Comparison of ENCODE assay signal across 12 cellular contexts in the genomic region with DNA sequence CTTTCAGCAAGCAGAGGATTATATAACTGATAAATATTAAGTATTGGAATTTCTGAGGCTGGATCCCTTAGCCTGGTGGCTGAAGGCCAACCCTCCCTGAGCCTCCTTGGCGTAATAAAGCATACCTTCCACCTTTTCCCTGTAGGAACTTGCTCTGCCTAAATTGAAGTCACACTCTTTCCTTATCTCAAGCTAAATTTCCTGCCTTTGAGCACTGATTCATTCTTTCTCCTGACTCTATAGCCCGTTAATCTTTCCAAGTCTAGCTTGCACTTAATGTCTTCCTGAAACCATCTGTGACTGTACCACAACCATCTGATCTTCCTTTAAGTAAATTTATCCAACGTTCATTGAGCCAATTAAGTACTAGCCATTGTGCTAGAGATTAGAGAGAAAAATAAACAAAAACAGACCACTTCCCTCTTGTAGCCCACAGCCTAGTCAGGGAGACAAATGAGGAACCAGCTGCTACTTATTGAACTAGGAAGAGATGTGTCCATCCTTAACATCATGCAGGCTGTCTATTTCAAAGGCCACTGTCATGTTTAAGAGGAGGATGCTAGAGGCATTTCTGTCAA.
DNase-seq lines count a peak whose midpoint lies in the region; ATAC-seq and TF ChIP-seq lines count a peak whose summit lies in the region.
"Had no signal": no experiment of that assay in that cellular context is flagged by ENCODE, and none has a peak within 500 bp of the region (broad histone marks: within the 10 kb centered on the region; RNA-seq: fewer than 3 reads in every experiment).

No MANE protein-coding gene starts in this region.

- no peak overlapping the region for H2AK5ac ChIP-seq in trophoblast cell (ENCODE audit: low read length)

- H3K23ac ChIP-seq in trophoblast cell (ENCODE audit: low read length), result peak overlapping the region; percentile 77

- peaks cover 2% of the 10 kb centered on the region for H3K9me3 ChIP-seq in trophoblast cell (ENCODE audit: insufficient read depth, low read depth, low read length)
- no peaks in the 10 kb centered on the region for H3K9me3 ChIP-seq in tibial nerve

- H2BK12ac ChIP-seq in trophoblast cell (ENCODE audit: low read length), result no peak overlapping the region

- H3K4ac ChIP-seq in trophoblast cell (ENCODE audit: low read depth, low read length), result no peak overlapping the region

- ATAC-seq in left ventricle myocardium superior, result no peak

- H2BK5ac ChIP-seq in trophoblast cell (ENCODE audit: low read depth, low read length, poor library complexity), result no peak overlapping the region

- no peaks in the 10 kb centered on the region for H3K4me1 ChIP-seq in trophoblast cell (ENCODE audit: control insufficient read depth in 1 of 2, insufficient read depth in 2 of 2, low read length in 2 of 2)
- peaks cover 0 to 50% (median 19%) of the 10 kb centered on the region in 4 donors for H3K4me1 ChIP-seq in tibial nerve

- no peak overlapping the region for H2BK120ac ChIP-seq in trophoblast cell (ENCODE audit: insufficient read depth, low read length, poor library complexity)

- DNase-seq in DMS 273 (lab: John Stamatoyannopoulos, UW; ENCODE audit: unreplicated experiment), result peak; percentile 9
- DNase-seq in DMS 273 treated with DMSO at 0.1 percent for 48 hours (lab: John Stamatoyannopoulos, UW), result no peak
- peak; percentile 97 for DNase-seq in NCI-H524 treated with DMSO at 0.1 percent for 48 hours (lab: John Stamatoyannopoulos, UW)
- peak; percentile 40 for DNase-seq in amniotic epithelial cell (ENCODE audit: low read depth)
- DNase-seq in trophoblast cell, result no peak
- no peak for DNase-seq in tibial nerve (ENCODE audit: low spot score in 2 of 2)
- no peak for DNase-seq in left ventricle myocardium superior
- DNase-seq in NCI-H345 treated with DMSO at 0.1 percent for 48 hours (lab: John Stamatoyannopoulos, UW; ENCODE audit: unreplicated experiment), result no peak
- DNase-seq: activated CD8-positive, alpha-beta memory T cell treated with anti-CD3 and anti-CD28 coated beads, Interleukin-2, amount 50 U/mL, for 48 hours; aorta; stimulated activated naive CD4-positive, alpha-beta T cell had no signal

- no peak overlapping the region for H3K14ac ChIP-seq in trophoblast cell (ENCODE audit: low read length)

- no peak for TF ChIP-seq POLR2A in tibial nerve (IDR thresholded peaks at IDR 0.05)

- no peak overlapping the region for H4K91ac ChIP-seq in trophoblast cell (ENCODE audit: low read depth, low read length)

- no peak overlapping the region for H4K8ac ChIP-seq in trophoblast cell (ENCODE audit: low read depth, low read length)

- no peak overlapping the region for H2AFZ ChIP-seq in trophoblast cell (ENCODE audit: insufficient read depth, low read length, poor library complexity)

- no peak overlapping the region for H3K18ac ChIP-seq in trophoblast cell (ENCODE audit: low read length)

- H4K12ac ChIP-seq in trophoblast cell (ENCODE audit: low read depth, low read length), result no peak overlapping the region

- no CpG with 5 or more reads among the region's 3 CpGs for WGBS in trophoblast cell (ENCODE audit: extremely low coverage, insufficient coverage, insufficient read length)
- 22 to 30% methylated on average over 3 of the region's 3 CpGs for WGBS in tibial nerve, 2 donors

- H3K4me3 ChIP-seq in trophoblast cell (ENCODE audit: low read depth, low read length) (no peak overlapping the region), tibial nerve (no peak overlapping the region)

- H3K27me3 ChIP-seq in trophoblast cell (ENCODE audit: insufficient read depth, low read length) (no peaks in the 10 kb centered on the region), tibial nerve (no peaks in the 10 kb centered on the region)

- no peak overlapping the region for H3K27ac ChIP-seq in trophoblast cell (ENCODE audit: low read depth, low read length)
- H3K27ac ChIP-seq in tibial nerve, result no peak overlapping the region
- H3K27ac ChIP-seq: 22Rv1 had no signal

- H3K4me2 ChIP-seq in trophoblast cell (ENCODE audit: low read length), result no peak overlapping the region

- no peaks in the 10 kb centered on the region for H3K79me2 ChIP-seq in trophoblast cell (ENCODE audit: control insufficient read depth, insufficient read depth, low read length, poor library complexity)

- H3K36me3 ChIP-seq in trophoblast cell (ENCODE audit: control insufficient read depth in 1 of 2, insufficient read depth in 2 of 2, low read length in 2 of 2) (no peaks in the 10 kb centered on the region), tibial nerve (no peaks in the 10 kb centered on the region)

- H3K9ac ChIP-seq in trophoblast cell (ENCODE audit: low read length), result no peak overlapping the region

- no peak for TF ChIP-seq EP300 in tibial nerve (IDR thresholded peaks at IDR 0.05)

- no peak for TF ChIP-seq CTCF in tibial nerve (IDR thresholded peaks at IDR 0.05)

- intact Hi-C loops in left ventricle myocardium superior (cut with micrococcal nuclease), result no loop called here

- no peaks in the 10 kb centered on the region for H3K79me1 ChIP-seq in trophoblast cell (ENCODE audit: low read length)

Comparison
In these comparisons a context has a peak if more than half of its experiments do, and no peak if none do; other contexts are left out.
1. DNase-seq: peak in DMS 273 (single experiment), NCI-H524 treated with DMSO at 0.1 percent for 48 hours (single experiment) and amniotic epithelial cell (single experiment); none in DMS 273 treated with DMSO at 0.1 percent for 48 hours (single experiment), trophoblast cell (0 of 2), tibial nerve (0 of 2), left ventricle myocardium superior (single experiment) and NCI-H345 treated with DMSO at 0.1 percent for 48 hours (single experiment).